Comparison of ENCODE assay signal across 8 cellular contexts in genomic region chr3:170357176-170357919, GRCh38. TPM values are rescaled to one million over a fixed set of nuclear protein-coding genes. Genes with fewer than 3 reads are reported as not detected.
DNase-seq lines count a peak whose midpoint lies in the region; ATAC-seq, FAIRE-seq and TF ChIP-seq lines count a peak whose summit lies in the region.

Gene SKIL (plus strand): TSS chr3:170357715. CDS start chr3:170360332, 2,617 bp downstream.

- H3K27ac ChIP-seq in H1 (ENCODE audit: low read depth, low read length), result peak within 1 kb of the TSS; percentile 63; the same call in 1 of the 2 replicates

- H3K4ac ChIP-seq in H1 (replicated peaks; ENCODE audit: insufficient read length, low read depth, low read length), result peak within 1 kb of the TSS; percentile 91

- H2BK5ac ChIP-seq in H1 (ENCODE audit: low read depth, low read length), result peak within 1 kb of the TSS; percentile 96; the same call in 1 of the 2 replicates

- no peak within 1 kb of the TSS for H2BK12ac ChIP-seq in H1 (ENCODE audit: low read depth, low read length)

- CTCF ChIA-PET in activated CD8-positive, alpha-beta memory T cell treated with anti-CD3 and anti-CD28 coated beads, Interleukin-2, amount 10 ng/mL, durations not matched to agents 7 days and 5 days (lab: Charles Lee), result interaction anchor here (1.1 to 2.1 kb wide), 6 partner anchors 49 to 454 kb away, joined by 3 to 10 read pairs (median 4); partner anchors contain the start of gene PRKCI
- CTCF ChIA-PET in H1 (lab: Charles Lee; ENCODE audit: partially characterized antibody), result interaction anchor here (1.0 to 1.7 kb wide), 4 partner anchors 11 to 336 kb away, joined by 3 to 7 read pairs (median 4); no protein-coding TSS in a partner anchor

- no peak within 1 kb of the TSS for H3K14ac ChIP-seq in H1 (ENCODE audit: insufficient read length)

- H4K20me1 ChIP-seq in H1 (replicated peaks in 1 of 2; ENCODE audit: control insufficient read depth in 1 of 2, insufficient read depth in 2 of 2, low read length in 2 of 2), result peaks cover 4 to 10% of the 10 kb centered on the region in 2 experiments

- peak; percentile 97 for DNase-seq in COR-L47 (lab: John Stamatoyannopoulos, UW)
- DNase-seq in HUDEP-2 (lab: John Stamatoyannopoulos, UW; ENCODE audit: unreplicated experiment in 76 of 76), result peak in 75 of 76 experiments; percentile 18 to 92 (median 85)
- peak; percentile 99 for DNase-seq in NOMO-1 treated with dmso at 0.1 percent for 144 hours (lab: John Stamatoyannopoulos, UW; ENCODE audit: unreplicated experiment)
- DNase-seq in activated CD8-positive, alpha-beta memory T cell treated with anti-CD3 and anti-CD28 coated beads, Interleukin-2, amount 10 ng/mL, durations not matched to agents 7 days and 5 days, result peak; percentile 95
- DNase-seq in H1 (ENCODE audit: low read depth in 1 of 2, low spot score in 2 of 2), result peak in 1 of 2 experiments; percentile 91
- peak; percentile 99 for DNase-seq in mesenteric fat pad (ENCODE audit: low spot score)
- DNase-seq in stimulated activated CD8-positive, alpha-beta memory T cell treated with anti-CD3 and anti-CD28 coated beads, Interleukin-15, amount 100 ng/mL, for 1 hour (ENCODE audit: low read depth), result peak; percentile 93

- peaks cover 0 to 16% (median 4%) of the 10 kb centered on the region in 4 experiments; a peak in 6 of 8 replicates for H3K36me3 ChIP-seq in H1 (ENCODE audit: control insufficient read depth in 2 of 4, insufficient read depth in 4 of 4, low read length in 3 of 4)

- H3K56ac ChIP-seq in H1 (replicated peaks; ENCODE audit: insufficient read length, low read depth, low read length), result peak within 1 kb of the TSS; percentile 79

- peak within 1 kb of the TSS; percentile 70; the same call in 1 of the 2 replicates for H2AK5ac ChIP-seq in H1 (ENCODE audit: low read depth, low read length)

- H3K18ac ChIP-seq in H1 (ENCODE audit: extremely low read depth, low read length), result peak within 1 kb of the TSS; percentile 35; the same call in 1 of the 2 replicates

- H2AFZ ChIP-seq in H1 (ENCODE audit: low read length), result no peak within 1 kb of the TSS

- TF ChIP-seq RAD21 in H1 (IDR thresholded peaks at IDR 0.05 in 1 of 2, conservative IDR thresholded peaks at IDR 0.05 in 1 of 2; ENCODE audit: low read depth in 2 of 2, low read length in 2 of 2), result no peak

- H4K91ac ChIP-seq in H1 (replicated peaks; ENCODE audit: insufficient read length, low read length), result peak within 1 kb of the TSS; percentile 86

- peaks cover 24 to 41% of the 10 kb centered on the region in 2 experiments for H3K79me2 ChIP-seq in H1 (ENCODE audit: control insufficient read depth in 1 of 2, insufficient read depth in 2 of 2, low read length in 2 of 2)

- peak in 1 of 2 experiments; percentile 3; a peak in 1 of 3 replicates for TF ChIP-seq EP300 in H1 (IDR thresholded peaks at IDR 0.05; ENCODE audit: borderline replicate concordance in 1 of 2, low read depth in 2 of 2, low read length in 2 of 2)

- H3K27me3 Mint-ChIP-seq in activated CD8-positive, alpha-beta memory T cell treated with anti-CD3 and anti-CD28 coated beads, Interleukin-2, amount 10 ng/mL, durations not matched to agents 7 days and 5 days, result no peaks in the 10 kb centered on the region

- no peak within 1 kb of the TSS for H3K23ac ChIP-seq in H1 (ENCODE audit: insufficient read length)

- H3K4me3 ChIP-seq in H1 (ENCODE audit: extremely low read depth in 1 of 4, insufficient read depth in 2 of 4, low read depth in 3 of 4, low read length in 4 of 4), result peak within 1 kb of the TSS; percentile 54 to 95 (median 80)

- H3K79me1 ChIP-seq in H1 (ENCODE audit: low read depth, low read length), result no peaks in the 10 kb centered on the region

- peaks cover 8% of the 10 kb centered on the region; the same call in 1 of the 2 replicates for H3K23me2 ChIP-seq in H1 (ENCODE audit: low read depth, low read length)

- H2BK15ac ChIP-seq in H1 (ENCODE audit: low read length), result no peak within 1 kb of the TSS

- H3K9me3 ChIP-seq in H1 (ENCODE audit: insufficient read depth in 2 of 2, low read depth in 1 of 2, low read length in 1 of 2), result no peaks in the 10 kb centered on the region

- H3K4me3 Mint-ChIP-seq in activated CD8-positive, alpha-beta memory T cell treated with anti-CD3 and anti-CD28 coated beads, Interleukin-2, amount 10 ng/mL, durations not matched to agents 7 days and 5 days, result peak within 1 kb of the TSS; percentile 86

- POLR2A ChIA-PET in H1 (lab: Charles Lee; ENCODE audit: partially characterized antibody), result interaction anchor here (0.8 to 2.5 kb wide), 13 partner anchors 9 to 586 kb away, joined by 3 to 10 read pairs (median 4); partner anchors contain the start of genes CLDN11, PRKCI and RPL22L1

- peaks cover 20% of the 10 kb centered on the region for H3K36me3 Mint-ChIP-seq in activated CD8-positive, alpha-beta memory T cell treated with anti-CD3 and anti-CD28 coated beads, Interleukin-2, amount 10 ng/mL, durations not matched to agents 7 days and 5 days

- H4K5ac ChIP-seq in H1 (ENCODE audit: insufficient read length, low read depth, low read length), result peak within 1 kb of the TSS; percentile 79

- H3K27me3 ChIP-seq in H1 (replicated peaks in 1 of 4; ENCODE audit: control insufficient read depth in 3 of 4, extremely low read depth in 1 of 4, insufficient read depth in 3 of 4, low read length in 3 of 4), result no peaks in the 10 kb centered on the region

- peak within 1 kb of the TSS; percentile 72 to 94 for H3K4me2 ChIP-seq in H1 (ENCODE audit: insufficient read depth in 1 of 2, low read depth in 2 of 2, low read length in 2 of 2)

- H3K9me3 Mint-ChIP-seq in activated CD8-positive, alpha-beta memory T cell treated with anti-CD3 and anti-CD28 coated beads, Interleukin-2, amount 10 ng/mL, durations not matched to agents 7 days and 5 days (ENCODE audit: low read depth), result peaks cover 2% of the 10 kb centered on the region

- peak within 1 kb of the TSS; percentile 43 to 85 (median 62) for H3K9ac ChIP-seq in H1 (replicated peaks in 1 of 4; ENCODE audit: extremely low read depth in 1 of 4, low read depth in 3 of 4, low read length in 3 of 4)

- peaks cover 37% of the 10 kb centered on the region for H3K4me1 Mint-ChIP-seq in activated CD8-positive, alpha-beta memory T cell treated with anti-CD3 and anti-CD28 coated beads, Interleukin-2, amount 10 ng/mL, durations not matched to agents 7 days and 5 days

- H3K4me1 ChIP-seq in H1 (replicated peaks in 1 of 4; ENCODE audit: control insufficient read depth in 3 of 4, insufficient read depth in 4 of 4, low read length in 3 of 4), result peaks cover 2 to 21% (median 9%) of the 10 kb centered on the region in 4 experiments; a peak in 5 of 7 replicates

- peak in 1 of 2 experiments; percentile 61; a peak in 1 of 3 replicates for TF ChIP-seq POLR2A in H1 (IDR thresholded peaks at IDR 0.05; ENCODE audit: control extremely low read depth in 1 of 2, low read depth in 2 of 2, low read length in 2 of 2)

- H3K27ac Mint-ChIP-seq in activated CD8-positive, alpha-beta memory T cell treated with anti-CD3 and anti-CD28 coated beads, Interleukin-2, amount 10 ng/mL, durations not matched to agents 7 days and 5 days, result peak within 1 kb of the TSS; percentile 96

- 3% methylated on average over 40 of the region's 110 CpGs; no CpG with 5 or more reads in 1 of the 2 experiments for WGBS in H1 (ENCODE audit: extremely low coverage in 1 of 2, insufficient coverage in 1 of 2, insufficient read length in 1 of 2, insufficient replicate concordance in 2 of 2, low coverage in 1 of 2, low lambda C conversion rate in 2 of 2, missing lambda C conversion rate in 1 of 2), 2 experiments

- H4K8ac ChIP-seq in H1 (ENCODE audit: extremely low read depth, insufficient read depth, low read length), result peak within 1 kb of the TSS; percentile 96

- ATAC-seq in GM21390 (IDR thresholded peaks at IDR 0.05; ENCODE audit: unreplicated experiment), result peak; percentile 60
- ATAC-seq in activated CD8-positive, alpha-beta memory T cell treated with anti-CD3 and anti-CD28 coated beads, Interleukin-2, amount 10 ng/mL, durations not matched to agents 7 days and 5 days, result peak; percentile 77

- 0 out of 2 replicates have a peak within 1 kb of the TSS, but pooled peaks have one; percentile 92 for H2BK20ac ChIP-seq in H1 (ENCODE audit: low read length)

- peak within 1 kb of the TSS; percentile 69 for H2BK120ac ChIP-seq in H1 (replicated peaks; ENCODE audit: low read depth, low read length)

- no peak for FAIRE-seq in H1 (lab: Jason Lieb, UNC)

- TF ChIP-seq CTCF in H1 (IDR thresholded peaks at IDR 0.05; ENCODE audit: control extremely low read depth in 1 of 3, insufficient read depth in 1 of 3, low read depth in 1 of 3, low read length in 3 of 3), result no peak

TF ChIP-seq in H1, 55 proteins besides CTCF, POLR2A, EP300 and RAD21 (continues in another document):
- TF ChIP-seq TAF1 (IDR thresholded peaks at IDR 0.05; ENCODE audit: low read depth, low read length), result peak; percentile 66
- TF ChIP-seq GABPA (IDR thresholded peaks at IDR 0.05; ENCODE audit: borderline replicate concordance, insufficient read depth, low read length), result no peak
- peak; percentile 54; the same call in 1 of the 2 replicates for TF ChIP-seq POLR2AphosphoS5 (IDR thresholded peaks at IDR 0.05; ENCODE audit: low read depth, low read length)
- no peak for TF ChIP-seq SRF (IDR thresholded peaks at IDR 0.05; ENCODE audit: low read depth, low read length)
- TF ChIP-seq RBBP5 (IDR thresholded peaks at IDR 0.05; ENCODE audit: borderline replicate concordance, low read depth, low read length), result peak; percentile 94; the same call in 1 of the 2 replicates
- TF ChIP-seq RXRA (IDR thresholded peaks at IDR 0.05; ENCODE audit: insufficient read depth, low read depth, low read length), result no peak
- TF ChIP-seq RFX5 (IDR thresholded peaks at IDR 0.05; ENCODE audit: borderline replicate concordance, low read depth, low read length), result no peak
- peak; percentile 94 for TF ChIP-seq CREB1 (IDR thresholded peaks at IDR 0.05)
- TF ChIP-seq FOSL1 (IDR thresholded peaks at IDR 0.05; ENCODE audit: insufficient read depth, low read depth, low read length), result no peak
- no peak for TF ChIP-seq SAP30 (IDR thresholded peaks at IDR 0.05; ENCODE audit: insufficient read depth, insufficient replicate concordance, low read length)

RNA-seq across cellular contexts. Expression of gene SKIL, which starts in this region (rescaled TPM):
- 10 to 100 TPM; 13.9 to 20.9 TPM for total RNA-seq in activated CD8-positive, alpha-beta memory T cell treated with anti-CD3 and anti-CD28 coated beads, Interleukin-2, amount 10 ng/mL, durations not matched to agents 7 days and 5 days
- 266 and 277 TPM in 2 replicates for total RNA-seq in H1 (2021; fragmentation: NEBNext Ultra II Directional; extraction: Animal tissue kit (Norgen Biotek cat#: 25700))
- polyA plus RNA-seq in H1 (2011; rRNA removed), result 9.5 and 13.2 TPM in 2 replicates
- 18.5 TPM for polyA plus RNA-seq in H1 (2011; cell fraction: cytosol; rRNA removed)
- 20.1 TPM for polyA plus RNA-seq in H1 (2011; cell fraction: nucleus; rRNA removed)
- polyA plus RNA-seq in H1 (2012, experiment 1 of 2), result 29.1 to 79.4 TPM (median 36.5 TPM) in 4 replicates
- polyA plus RNA-seq in H1 (2012, experiment 2 of 2), result 2.7 TPM
- polyA plus RNA-seq in H1 (2013, experiment 1 of 2), result 92.2 TPM
- 96.2 TPM for polyA plus RNA-seq in H1 (2013, experiment 2 of 2)
- polyA minus RNA-seq in H1 (2011; rRNA and poly(A)+ RNA removed), result 158 and 178 TPM in 2 replicates
- 75.6 TPM for polyA minus RNA-seq in H1 (2011; cell fraction: cytosol; rRNA and poly(A)+ RNA removed)
- 179 TPM for polyA minus RNA-seq in H1 (2011; cell fraction: nucleus; rRNA and poly(A)+ RNA removed)
- total RNA-seq in mesenteric fat pad, result 55.8 TPM
